In the genomic region with DNA sequence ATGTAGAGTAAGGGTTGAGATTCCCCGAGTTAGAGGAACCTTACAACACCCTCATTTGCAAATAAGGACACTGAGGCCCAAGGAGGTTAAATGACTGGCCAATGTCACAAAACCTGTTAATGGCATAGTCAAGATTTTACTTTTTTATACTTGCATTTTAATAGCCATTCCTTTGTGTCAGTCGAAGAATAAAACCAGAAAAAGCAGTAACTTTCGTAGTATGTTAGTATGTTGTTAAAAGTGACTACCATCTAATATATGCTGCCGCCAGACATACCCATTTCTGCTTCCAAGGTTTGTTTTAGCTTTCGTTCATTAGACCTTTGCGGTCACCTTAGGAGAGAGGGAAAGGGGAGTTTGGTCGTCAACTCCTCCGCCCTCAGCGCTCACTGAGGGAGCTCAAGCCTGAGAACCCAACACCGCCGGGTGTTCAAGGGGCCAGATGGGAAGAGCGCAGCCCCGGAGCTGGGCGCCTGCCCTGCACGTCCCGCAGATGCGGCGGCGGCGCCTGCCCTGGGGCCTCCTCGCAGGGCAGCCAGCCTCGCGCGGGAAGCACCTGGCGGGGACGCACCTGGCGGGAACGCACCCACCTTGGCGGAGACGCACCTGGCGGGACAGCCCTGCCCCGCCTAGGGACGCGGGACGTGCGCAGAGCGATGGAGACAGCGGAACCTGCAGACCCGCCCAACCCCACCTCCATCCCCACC, we compare ENCODE assay signal across 9 cellular contexts. TPM values are rescaled to one million over a fixed set of nuclear protein-coding genes. Genes with fewer than 3 reads are reported as not detected.
DNase-seq lines count a peak whose midpoint lies in the region; ATAC-seq, FAIRE-seq and TF ChIP-seq lines count a peak whose summit lies in the region.
"Had no signal": no experiment of that assay in that cellular context is flagged by ENCODE, and none has a peak within 500 bp of the region (broad histone marks: within the 10 kb centered on the region; RNA-seq: fewer than 3 reads in every experiment).

No MANE protein-coding gene starts in this region.

- H3K27me3 ChIP-seq in dorsolateral prefrontal cortex (no peaks in the 10 kb centered on the region), vagina (no peaks in the 10 kb centered on the region)

- TF ChIP-seq CTCF in dorsolateral prefrontal cortex (IDR thresholded peaks at IDR 0.05 in 54 of 56, conservative IDR thresholded peaks at IDR 0.05 in 2 of 56; ENCODE audit: low read depth in 1 of 56, partially characterized antibody in 56 of 56) (no peak), vagina (IDR thresholded peaks at IDR 0.05) (no peak), GM10266 (IDR thresholded peaks at IDR 0.05; ENCODE audit: control insufficient read depth, insufficient read depth, low read depth, missing control alignments) (no peak)

- H3K27ac ChIP-seq in dorsolateral prefrontal cortex (peak overlapping the region; percentile 89 to 100 (median 98)), mesodermal cell (ENCODE audit: low read depth, low read length, severe bottlenecking) (peak overlapping the region; percentile 99), vagina (peak overlapping the region; percentile 97)

- ATAC-seq in HG03354 (IDR thresholded peaks at IDR 0.05; ENCODE audit: poor library complexity, severe bottlenecking, unreplicated experiment), result peak; percentile 18

- H3K9me3 ChIP-seq in mesodermal cell (ENCODE audit: control insufficient read depth, low read length), result no peaks in the 10 kb centered on the region
- H3K9me3 ChIP-seq in vagina, result no peaks in the 10 kb centered on the region

- TF ChIP-seq POLR2A in vagina (IDR thresholded peaks at IDR 0.05), result no peak

- peak; percentile 71 for FAIRE-seq in GM19239 (lab: Jason Lieb, UNC)
- FAIRE-seq: colon had no signal

- DNase-seq in DMS53 treated with DMSO at 0.1 percent for 48 hours (lab: John Stamatoyannopoulos, UW; ENCODE audit: unreplicated experiment) (peak; percentile 44), GM19239 (ENCODE audit: insufficient read length, low spot score) (no peak), RKO (ENCODE audit: low spot score) (peak; percentile 40), dorsolateral prefrontal cortex (peak in 5 of 10 donors; percentile 27 to 63 (median 39)), vagina (ENCODE audit: extremely low spot score in 2 of 2) (peak in 1 of 2 donors; percentile 90), GM10266 (ENCODE audit: extremely low spot score) (no peak)

- peaks cover 4% of the 10 kb centered on the region for H3K4me1 ChIP-seq in mesodermal cell (ENCODE audit: control insufficient read depth, insufficient read depth, low read length, poor library complexity, severe bottlenecking)
- peaks cover 43% of the 10 kb centered on the region for H3K4me1 ChIP-seq in vagina

- peaks cover 10% of the 10 kb centered on the region for H3K36me3 ChIP-seq in mesodermal cell (ENCODE audit: control insufficient read depth, insufficient read depth, low read length)
- no peaks in the 10 kb centered on the region for H3K36me3 ChIP-seq in vagina

- peak overlapping the region; percentile 62 to 99 (median 92) for H3K4me3 ChIP-seq in dorsolateral prefrontal cortex
- peak overlapping the region; percentile 81 for H3K4me3 ChIP-seq in mesodermal cell (ENCODE audit: extremely low read depth, insufficient read depth, low read length, poor library complexity, severe bottlenecking)
- peak overlapping the region; percentile 87 to 95 for H3K4me3 ChIP-seq in vagina

- 0 to 2% methylated on average over 7 to 21 of the region's 39 CpGs for WGBS in mesodermal cell (ENCODE audit: insufficient coverage in 2 of 2), 2 experiments

- intact Hi-C loops in dorsolateral prefrontal cortex (cut with DNase I), result loop anchor here (1.0 to 10.0 kb wide), 8 partner anchors 44 to 298 kb away; a partner anchor contains a TSS
- intact Hi-C loops in vagina (cut with DNase I), result loop anchor here (2.0 to 10.0 kb wide), 2 partner anchors 102 to 298 kb away; no protein-coding TSS in a partner anchor

RNA-seq across cellular contexts. Expression of a gene that starts 0.5 kb away (rescaled TPM):
- 10 to 100 TPM; 32.9 to 58.9 (median 44.4) TPM for total RNA-seq in dorsolateral prefrontal cortex
- 41.7 TPM for polyA plus RNA-seq in mesodermal cell (2013, experiment 1 of 2)
- polyA plus RNA-seq in mesodermal cell (2013, experiment 2 of 2), result 40.2 TPM
- total RNA-seq in vagina, result 49.6 TPM

Comparison
In these comparisons a context has a peak if more than half of its experiments do, and no peak if none do; other contexts are left out.
1. DNase-seq: peak in DMS53 treated with DMSO at 0.1 percent for 48 hours (single experiment) and RKO (single experiment); none in GM19239 (single experiment) and GM10266 (single experiment).
2. Peak in every context shown above with its lines, with median percentiles within 50 percentile points of each other: H3K27ac ChIP-seq and H3K4me3 ChIP-seq.